1 cellular context compared by ENCODE assay signal in the genomic region with DNA sequence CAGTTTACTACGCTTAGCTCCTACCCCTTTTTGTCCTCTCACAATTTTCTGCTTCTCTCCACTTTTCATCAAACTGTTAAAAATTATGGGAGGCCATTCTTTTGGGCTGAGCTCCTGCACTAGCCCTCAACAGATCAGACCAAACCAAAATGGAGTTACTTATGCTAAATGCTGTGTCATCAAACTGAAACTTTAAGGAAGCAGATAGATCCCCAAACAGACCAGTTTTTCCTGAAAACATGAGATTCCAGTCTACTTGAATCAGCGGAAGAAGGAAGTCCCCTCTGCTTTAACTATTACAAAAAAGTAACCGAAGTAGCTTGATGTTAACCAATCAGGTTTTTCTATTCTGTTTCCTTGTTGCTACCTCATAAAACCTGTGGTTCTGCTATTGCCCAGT.
TF ChIP-seq lines count a peak whose summit lies in the region.

No MANE protein-coding gene starts in this region.

TF ChIP-seq in K562, 482 proteins besides CTCF, POLR2A, EP300 and RAD21 (continued from another document):
- TF ChIP-seq, protein P1, sequence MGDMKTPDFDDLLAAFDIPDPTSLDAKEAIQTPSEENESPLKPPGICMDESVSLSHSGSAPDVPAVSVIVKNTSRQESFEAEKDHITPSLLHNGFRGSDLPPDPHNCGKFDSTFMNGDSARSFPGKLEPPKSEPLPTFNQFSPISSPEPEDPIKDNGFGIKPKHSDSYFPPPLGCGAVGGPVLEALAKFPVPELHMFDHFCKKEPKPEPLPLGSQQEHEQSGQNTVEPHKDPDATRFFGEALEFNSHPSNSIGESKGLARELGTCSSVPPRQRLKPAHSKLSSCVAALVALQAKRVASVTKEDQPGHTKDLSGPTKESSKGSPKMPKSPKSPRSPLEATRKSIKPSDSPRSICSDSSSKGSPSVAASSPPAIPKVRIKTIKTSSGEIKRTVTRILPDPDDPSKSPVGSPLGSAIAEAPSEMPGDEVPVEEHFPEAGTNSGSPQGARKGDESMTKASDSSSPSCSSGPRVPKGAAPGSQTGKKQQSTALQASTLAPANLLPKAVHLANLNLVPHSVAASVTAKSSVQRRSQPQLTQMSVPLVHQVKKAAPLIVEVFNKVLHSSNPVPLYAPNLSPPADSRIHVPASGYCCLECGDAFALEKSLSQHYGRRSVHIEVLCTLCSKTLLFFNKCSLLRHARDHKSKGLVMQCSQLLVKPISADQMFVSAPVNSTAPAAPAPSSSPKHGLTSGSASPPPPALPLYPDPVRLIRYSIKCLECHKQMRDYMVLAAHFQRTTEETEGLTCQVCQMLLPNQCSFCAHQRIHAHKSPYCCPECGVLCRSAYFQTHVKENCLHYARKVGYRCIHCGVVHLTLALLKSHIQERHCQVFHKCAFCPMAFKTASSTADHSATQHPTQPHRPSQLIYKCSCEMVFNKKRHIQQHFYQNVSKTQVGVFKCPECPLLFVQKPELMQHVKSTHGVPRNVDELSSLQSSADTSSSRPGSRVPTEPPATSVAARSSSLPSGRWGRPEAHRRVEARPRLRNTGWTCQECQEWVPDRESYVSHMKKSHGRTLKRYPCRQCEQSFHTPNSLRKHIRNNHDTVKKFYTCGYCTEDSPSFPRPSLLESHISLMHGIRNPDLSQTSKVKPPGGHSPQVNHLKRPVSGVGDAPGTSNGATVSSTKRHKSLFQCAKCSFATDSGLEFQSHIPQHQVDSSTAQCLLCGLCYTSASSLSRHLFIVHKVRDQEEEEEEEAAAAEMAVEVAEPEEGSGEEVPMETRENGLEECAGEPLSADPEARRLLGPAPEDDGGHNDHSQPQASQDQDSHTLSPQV (IDR thresholded peaks at IDR 0.05) = peak; percentile 92
- TF ChIP-seq ZKSCAN3 (CRISPR knock-in tag; IDR thresholded peaks at IDR 0.05) (no peak), PTRF (tag; IDR thresholded peaks at IDR 0.05) (0 out of 2 replicates have a peak, but pooled peaks have one; percentile 22), NR4A1 (CRISPR knock-in tag; IDR thresholded peaks at IDR 0.05) (no peak), NR4A1 (tag; IDR thresholded peaks at IDR 0.05) (0 out of 2 replicates have a peak, but pooled peaks have one; percentile 42), SNRNP70 (optimal IDR thresholded peaks at IDR 0.05; ENCODE audit: low read depth, low read length) (no peak), ZNF316 (IDR thresholded peaks at IDR 0.05) (peak; percentile 27; the same call in 1 of the 2 replicates)
- TF ChIP-seq, protein P2, sequence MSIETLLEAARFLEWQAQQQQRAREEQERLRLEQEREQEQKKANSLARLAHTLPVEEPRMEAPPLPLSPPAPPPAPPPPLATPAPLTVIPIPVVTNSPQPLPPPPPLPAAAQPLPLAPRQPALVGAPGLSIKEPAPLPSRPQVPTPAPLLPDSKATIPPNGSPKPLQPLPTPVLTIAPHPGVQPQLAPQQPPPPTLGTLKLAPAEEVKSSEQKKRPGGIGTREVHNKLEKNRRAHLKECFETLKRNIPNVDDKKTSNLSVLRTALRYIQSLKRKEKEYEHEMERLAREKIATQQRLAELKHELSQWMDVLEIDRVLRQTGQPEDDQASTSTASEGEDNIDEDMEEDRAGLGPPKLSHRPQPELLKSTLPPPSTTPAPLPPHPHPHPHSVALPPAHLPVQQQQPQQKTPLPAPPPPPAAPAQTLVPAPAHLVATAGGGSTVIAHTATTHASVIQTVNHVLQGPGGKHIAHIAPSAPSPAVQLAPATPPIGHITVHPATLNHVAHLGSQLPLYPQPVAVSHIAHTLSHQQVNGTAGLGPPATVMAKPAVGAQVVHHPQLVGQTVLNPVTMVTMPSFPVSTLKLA (conservative IDR thresholded peaks at IDR 0.05) = no peak
